In the genomic region with DNA sequence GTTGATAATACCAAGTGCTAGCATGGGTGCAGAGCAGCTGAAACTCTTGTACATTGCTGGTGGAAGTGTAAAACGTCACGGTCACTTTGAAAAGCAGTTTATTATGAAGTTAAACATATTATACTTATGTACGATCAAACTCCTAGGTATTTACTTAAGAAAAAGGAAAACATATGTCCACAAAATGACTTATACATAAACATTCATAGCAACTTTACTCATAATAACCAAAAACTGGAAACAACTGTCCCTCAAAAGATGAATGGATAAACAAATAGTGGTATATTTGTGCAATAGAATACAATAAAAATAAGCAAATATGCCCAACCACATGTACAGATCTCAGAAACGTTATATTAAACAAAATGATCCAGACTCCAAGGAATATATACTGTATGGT, we compare ENCODE assay signal across 32 cellular contexts.
"Had no signal": no experiment of that assay in that cellular context is flagged by ENCODE, and none has a peak within 500 bp of the region (broad histone marks: within the 10 kb centered on the region; RNA-seq: fewer than 3 reads in every experiment).

No MANE protein-coding gene starts in this region.

- H3K4me1 Mint-ChIP-seq: activated CD4-positive, alpha-beta memory T cell treated with anti-CD3 and anti-CD28 coated beads, Interleukin-2, amount 10 ng/mL, durations not matched to agents 7 days and 5 days; activated CD8-positive, alpha-beta memory T cell treated with anti-CD3 and anti-CD28 coated beads, Interleukin-2, amount 10 ng/mL, durations not matched to agents 7 days and 5 days; activated naive CD4-positive, alpha-beta T cell treated with anti-CD3 and anti-CD28 coated beads, Interleukin-2, amount 50 U/mL, for 24 hours; activated naive CD8-positive, alpha-beta T cell treated with anti-CD3 and anti-CD28 coated beads, Interleukin-2, amount 10 ng/mL, durations not matched to agents 7 days and 5 days; activated T-helper 17 cell treated with anti-CD3 and anti-CD28 coated beads, Interleukin-2, amount 50 U/mL, for 72 hours; central memory CD8-positive, alpha-beta T cell had no signal

- H3K36me3 ChIP-seq: ascending aorta, cardiac muscle cell, WERI-Rb-1 had no signal

- H3K27ac ChIP-seq: ascending aorta, cardiac muscle cell, PC-9, WERI-Rb-1 had no signal

- H3K4me1 ChIP-seq: ascending aorta had no signal

- DNase-seq: activated CD4-positive, alpha-beta memory T cell treated with anti-CD3 and anti-CD28 coated beads, Interleukin-2, amount 10 ng/mL, durations not matched to agents 7 days and 5 days; activated CD4-positive, alpha-beta T cell treated with anti-CD3 and anti-CD28 coated beads for 1 hour; activated CD4-positive, alpha-beta T cell treated with anti-CD3 and anti-CD28 coated beads for 48 hours; activated CD4-positive, CD25-positive, alpha-beta regulatory T cell; activated CD8-positive, alpha-beta memory T cell treated with anti-CD3 and anti-CD28 coated beads for 24 hours; activated CD8-positive, alpha-beta memory T cell treated with anti-CD3 and anti-CD28 coated beads, Interleukin-2, amount 10 ng/mL, durations not matched to agents 7 days and 5 days; activated gamma-delta T cell; activated naive CD4-positive, alpha-beta T cell treated with Interleukin-2 at 50 U/mL for 16 hours; activated naive CD8-positive, alpha-beta T cell treated with anti-CD3 and anti-CD28 coated beads, Interleukin-2, amount 10 ng/mL, durations not matched to agents 7 days and 5 days; activated T-cell treated with anti-CD3 and anti-CD28 coated beads, Interleukin-2, amount 50 U/mL, for 1 hour; activated T-cell treated with anti-CD3 and anti-CD28 coated beads, Interleukin-2, amount 50 U/mL, for 72 hours; amygdala; NCI-H1092 treated with DMSO at 0.1 percent for 48 hours; NCI-H1417; NCI-H146; NCI-H187; NCI-H2029 treated with DMSO at 0.1 percent for 48 hours; NCI-H2107; NCI-H2171; NCI-H510A; NCI-H526; NCI-H748 treated with DMSO at 0.1 percent for 48 hours; NK-92 treated with Interleukin-12 subunit alpha and Interleukin-12 subunit beta, amount 100 ng/mL, for 24 hours; PC-9; SHP77 treated with DMSO at 0.1 percent for 48 hours; T1000; WERI-Rb-1 had no signal

- H3K9me3 Mint-ChIP-seq: activated naive CD4-positive, alpha-beta T cell treated with anti-CD3 and anti-CD28 coated beads, Interleukin-2, amount 50 U/mL, for 24 hours; activated naive CD8-positive, alpha-beta T cell treated with anti-CD3 and anti-CD28 coated beads, Interleukin-2, amount 10 ng/mL, durations not matched to agents 7 days and 5 days; activated T-cell treated with anti-CD3 and anti-CD28 coated beads, Interleukin-2, amount 50 U/mL, for 72 hours; activated T-helper 17 cell treated with anti-CD3 and anti-CD28 coated beads, Interleukin-2, amount 50 U/mL, for 72 hours; central memory CD8-positive, alpha-beta T cell had no signal

- H3K4me2 ChIP-seq: PC-9 had no signal

- H2AFZ ChIP-seq: PC-9 had no signal

- H3K27ac Mint-ChIP-seq: activated CD4-positive, alpha-beta memory T cell treated with anti-CD3 and anti-CD28 coated beads, Interleukin-2, amount 10 ng/mL, durations not matched to agents 7 days and 5 days; activated CD8-positive, alpha-beta memory T cell treated with anti-CD3 and anti-CD28 coated beads, Interleukin-2, amount 10 ng/mL, durations not matched to agents 7 days and 5 days; activated naive CD4-positive, alpha-beta T cell treated with anti-CD3 and anti-CD28 coated beads, Interleukin-2, amount 50 U/mL, for 24 hours; activated naive CD8-positive, alpha-beta T cell treated with anti-CD3 and anti-CD28 coated beads, Interleukin-2, amount 10 ng/mL, durations not matched to agents 7 days and 5 days; activated T-cell treated with anti-CD3 and anti-CD28 coated beads, Interleukin-2, amount 50 U/mL, for 72 hours; activated T-helper 17 cell treated with anti-CD3 and anti-CD28 coated beads, Interleukin-2, amount 50 U/mL, for 72 hours had no signal

- H3K4me3 ChIP-seq: ascending aorta, cardiac muscle cell, PC-9 had no signal

- H3K36me3 Mint-ChIP-seq: activated CD8-positive, alpha-beta memory T cell treated with anti-CD3 and anti-CD28 coated beads, Interleukin-2, amount 10 ng/mL, durations not matched to agents 7 days and 5 days; activated naive CD4-positive, alpha-beta T cell treated with anti-CD3 and anti-CD28 coated beads, Interleukin-2, amount 50 U/mL, for 24 hours; activated naive CD8-positive, alpha-beta T cell treated with anti-CD3 and anti-CD28 coated beads, Interleukin-2, amount 10 ng/mL, durations not matched to agents 7 days and 5 days had no signal

- H3K27me3 ChIP-seq: ascending aorta, cardiac muscle cell had no signal

- ATAC-seq: activated CD8-positive, alpha-beta memory T cell treated with anti-CD3 and anti-CD28 coated beads, Interleukin-2, amount 10 ng/mL, durations not matched to agents 7 days and 5 days; activated T-cell treated with anti-CD3 and anti-CD28 coated beads, Interleukin-2, amount 50 U/mL, for 72 hours; activated T-helper 17 cell treated with anti-CD3 and anti-CD28 coated beads, Interleukin-2, amount 50 U/mL, for 72 hours had no signal

- H3K4me3 Mint-ChIP-seq: activated CD4-positive, alpha-beta memory T cell treated with anti-CD3 and anti-CD28 coated beads, Interleukin-2, amount 10 ng/mL, durations not matched to agents 7 days and 5 days; activated CD8-positive, alpha-beta memory T cell treated with anti-CD3 and anti-CD28 coated beads, Interleukin-2, amount 10 ng/mL, durations not matched to agents 7 days and 5 days; activated naive CD4-positive, alpha-beta T cell treated with anti-CD3 and anti-CD28 coated beads, Interleukin-2, amount 50 U/mL, for 24 hours; activated naive CD8-positive, alpha-beta T cell treated with anti-CD3 and anti-CD28 coated beads, Interleukin-2, amount 10 ng/mL, durations not matched to agents 7 days and 5 days; activated T-cell treated with anti-CD3 and anti-CD28 coated beads, Interleukin-2, amount 50 U/mL, for 72 hours; activated T-helper 17 cell treated with anti-CD3 and anti-CD28 coated beads, Interleukin-2, amount 50 U/mL, for 72 hours; central memory CD8-positive, alpha-beta T cell had no signal

- H3K27me3 Mint-ChIP-seq: activated CD4-positive, alpha-beta memory T cell treated with anti-CD3 and anti-CD28 coated beads, Interleukin-2, amount 10 ng/mL, durations not matched to agents 7 days and 5 days; activated CD8-positive, alpha-beta memory T cell treated with anti-CD3 and anti-CD28 coated beads, Interleukin-2, amount 10 ng/mL, durations not matched to agents 7 days and 5 days; activated naive CD4-positive, alpha-beta T cell treated with anti-CD3 and anti-CD28 coated beads, Interleukin-2, amount 50 U/mL, for 24 hours; activated naive CD8-positive, alpha-beta T cell treated with anti-CD3 and anti-CD28 coated beads, Interleukin-2, amount 10 ng/mL, durations not matched to agents 7 days and 5 days had no signal
